ENCODE assay signal across 8 cellular contexts in the genomic region with DNA sequence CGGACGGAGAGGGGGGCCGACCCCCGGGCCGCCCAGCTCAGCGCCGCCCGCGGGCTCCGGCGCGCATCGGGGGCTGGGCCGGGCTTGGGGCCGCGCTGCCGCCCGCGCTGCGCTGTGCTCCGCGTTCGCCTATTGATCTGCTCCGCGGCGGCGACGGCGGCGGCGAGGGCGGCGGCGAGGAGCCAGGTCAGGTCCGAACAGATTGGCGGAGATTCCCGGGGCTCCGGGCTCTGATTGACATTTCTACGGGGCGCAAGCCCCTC. TPM values are rescaled to one million over a fixed set of nuclear protein-coding genes. Genes with fewer than 3 reads are reported as not detected.
DNase-seq lines count a peak whose midpoint lies in the region; ATAC-seq and TF ChIP-seq lines count a peak whose summit lies in the region.

No MANE protein-coding gene starts in this region.

- H3K9ac ChIP-seq in mammary epithelial cell (ENCODE audit: insufficient read depth, low read length), result peak overlapping the region; percentile 83

- H3K79me2 ChIP-seq in mammary epithelial cell (ENCODE audit: insufficient read depth, low read length), result peaks cover 25% of the 10 kb centered on the region

- TF ChIP-seq POLR2A in heart left ventricle (IDR thresholded peaks at IDR 0.05), result no peak

- ATAC-seq in heart left ventricle, result no peak
- ATAC-seq in left ventricle myocardium superior, result no peak
- ATAC-seq in GM18870 (IDR thresholded peaks at IDR 0.05; ENCODE audit: unreplicated experiment), result no peak

- WGBS in heart left ventricle, 4 donors, result 0 to 1% (median 1%) methylated on average over 12 to 40 of the region's 40 CpGs
- WGBS in mammary epithelial cell (ENCODE audit: low coverage, missing lambda C conversion rate), result 13% methylated on average over 3 of the region's 40 CpGs
- 0 to 1% methylated on average over 32 to 40 of the region's 40 CpGs for WGBS in mesodermal cell (ENCODE audit: insufficient coverage in 2 of 2), 2 experiments
- WGBS in urinary bladder, result under 1% methylated on average over 40 of the region's 40 CpGs

- no TSS peak for BruUV-seq in mammary epithelial cell (replicated peaks; lab: Mats Ljungman, UMichigan)

- in situ Hi-C loops in mammary epithelial cell (cut with MboI; ENCODE audit: low sequenced_read_pairs in 2 of 2), result loop anchor here (10.0 to 25.0 kb wide), 4 partner anchors 349 to 724 kb away; a partner anchor contains a TSS

- peak overlapping the region; percentile 62 to 94 (median 76) for H3K4me3 ChIP-seq in heart left ventricle
- peak overlapping the region; percentile 63 to 85 (median 66) for H3K4me3 ChIP-seq in mammary epithelial cell (replicated peaks in 1 of 3; ENCODE audit: insufficient read depth in 1 of 3, low read depth in 2 of 3, low read length in 3 of 3)
- peak overlapping the region; percentile 56 for H3K4me3 ChIP-seq in mesodermal cell (ENCODE audit: extremely low read depth, insufficient read depth, low read length, poor library complexity, severe bottlenecking)
- H3K4me3 ChIP-seq in urinary bladder (ENCODE audit: low read depth, low read length), result peak overlapping the region; percentile 48

- CTCF ChIA-PET in mammary epithelial cell (lab: Charles Lee; ENCODE audit: low non-redundant PET), result interaction anchor here (0.6 kb wide), 2 partner anchors 587 to 671 kb away, joined by 3 read pairs; no protein-coding TSS in a partner anchor

- TF ChIP-seq CTCF in heart left ventricle (IDR thresholded peaks at IDR 0.05), result no peak
- no peak for TF ChIP-seq CTCF in mammary epithelial cell (conservative IDR thresholded peaks at IDR 0.05 in 1 of 2, IDR thresholded peaks at IDR 0.05 in 1 of 2; ENCODE audit: extremely low read depth in 1 of 2, insufficient read depth in 1 of 2, low read depth in 1 of 2, low read length in 2 of 2)

- H3K4me1 ChIP-seq in heart left ventricle (peaks cover 0 to 29% (median 12%) of the 10 kb centered on the region in 12 donors), mammary epithelial cell (ENCODE audit: insufficient read depth, low read length) (peaks cover 33% of the 10 kb centered on the region), mesodermal cell (ENCODE audit: control insufficient read depth, insufficient read depth, low read length, poor library complexity, severe bottlenecking) (peaks cover 5% of the 10 kb centered on the region), urinary bladder (ENCODE audit: insufficient read depth) (peaks cover 2% of the 10 kb centered on the region)

- DNase-seq in heart left ventricle (no peak), left ventricle myocardium superior (no peak), mammary epithelial cell (no peak), Kasumi-1 (lab: John Stamatoyannopoulos, UW) (no peak), NCI-H1930 (lab: John Stamatoyannopoulos, UW) (no peak)

- H3K4me2 ChIP-seq in mammary epithelial cell (ENCODE audit: insufficient read depth, low read depth, low read length), result peak overlapping the region; percentile 88

- intact Hi-C loops in heart left ventricle (cut with DNase I), result loop anchor here (1.0 to 10.0 kb wide), 24 partner anchors 92 to 1101 kb away; no protein-coding TSS in a partner anchor
- intact Hi-C loops in left ventricle myocardium superior (cut with micrococcal nuclease), result loop anchor here (10.0 kb wide), 2 partner anchors 529 to 639 kb away; no protein-coding TSS in a partner anchor
- intact Hi-C loops in mammary epithelial cell (cut with micrococcal nuclease), result loop anchor here (1.0 to 10.0 kb wide), 5 partner anchors 163 to 1086 kb away; no protein-coding TSS in a partner anchor

- H3K27me3 ChIP-seq in heart left ventricle (peaks cover 0 to 97% (median 9%) of the 10 kb centered on the region in 9 donors), mammary epithelial cell (ENCODE audit: insufficient read depth, low read length) (no peaks in the 10 kb centered on the region)

- peaks cover 2% of the 10 kb centered on the region for H4K20me1 ChIP-seq in mammary epithelial cell (ENCODE audit: insufficient read depth, low read length)

- peak overlapping the region; percentile 89 for H2AFZ ChIP-seq in mammary epithelial cell (ENCODE audit: low read depth, low read length)

- H3K27ac ChIP-seq in heart left ventricle (peak overlapping the region; percentile 76 to 98 (median 94)), mammary epithelial cell (ENCODE audit: insufficient read depth, low read depth, low read length) (peak overlapping the region; percentile 74), mesodermal cell (ENCODE audit: low read depth, low read length, severe bottlenecking) (peak overlapping the region; percentile 83), urinary bladder (ENCODE audit: low read depth) (no peak overlapping the region)

- H3K9me3 ChIP-seq in heart left ventricle (no peaks in the 10 kb centered on the region), mammary epithelial cell (replicated peaks; ENCODE audit: insufficient read depth, low read length) (no peaks in the 10 kb centered on the region), mesodermal cell (ENCODE audit: control insufficient read depth, low read length) (no peaks in the 10 kb centered on the region)

- H3K36me3 ChIP-seq in heart left ventricle (peaks cover 0 to 7% (median 0%) of the 10 kb centered on the region in 9 donors), mammary epithelial cell (ENCODE audit: insufficient read depth, low read length) (no peaks in the 10 kb centered on the region), mesodermal cell (ENCODE audit: control insufficient read depth, insufficient read depth, low read length) (no peaks in the 10 kb centered on the region), urinary bladder (ENCODE audit: insufficient read depth) (no peaks in the 10 kb centered on the region)

- dilution Hi-C loops in mammary epithelial cell (cut with HindIII; ENCODE audit: low sequenced_read_pairs), result loop anchor here (25.0 kb wide), 1 partner anchor 651 kb away; a partner anchor contains a TSS

RNA-seq across cellular contexts. Expression of a gene that starts 0.6 kb away (rescaled TPM):
- total RNA-seq in heart left ventricle (100 to 1,000 TPM in 1 of 9 donors, 10 to 100 TPM in 8; 28.6 to 101 (median 46.0) TPM), left ventricle myocardium superior (5.6 TPM), mammary epithelial cell (10 to 100 TPM in 1 of 2 donors, 1 to 10 TPM in 1; 7.2 to 15.5 TPM), urinary bladder (1.3 TPM)
- polyA plus RNA-seq in heart left ventricle (10 to 100 TPM; 34.7 to 45.9 TPM), mammary epithelial cell (2.6 TPM), urinary bladder (1.2 TPM)
- polyA minus RNA-seq in mammary epithelial cell, result 5.3 TPM
- polyA plus RNA-seq in mesodermal cell (2013, experiment 1 of 2), result 7.9 TPM
- polyA plus RNA-seq in mesodermal cell (2013, experiment 2 of 2), result 11.8 TPM
